10 cellular contexts compared by ENCODE assay signal in genomic region chr5:168047669-168048111, GRCh38.
DNase-seq lines count a peak whose midpoint lies in the region; ATAC-seq and TF ChIP-seq lines count a peak whose summit lies in the region.
"Had no signal": no experiment of that assay in that cellular context is flagged by ENCODE, and none has a peak within 500 bp of the region (broad histone marks: within the 10 kb centered on the region; RNA-seq: fewer than 3 reads in every experiment).

No MANE protein-coding gene starts in this region.

- H3K27ac Mint-ChIP-seq in endodermal cell, result no peak overlapping the region
- H3K27ac Mint-ChIP-seq in activated CD4-positive, alpha-beta memory T cell treated with anti-CD3 and anti-CD28 coated beads, Interleukin-2, amount 10 ng/mL, durations not matched to agents 7 days and 5 days, result no peak overlapping the region

- DNase-seq in endodermal cell (peak; percentile 92), prostate gland (ENCODE audit: low spot score) (peak; percentile 70), NCI-H1105 (lab: John Stamatoyannopoulos, UW) (no peak), RKO (ENCODE audit: low spot score) (no peak)
- no peak for DNase-seq in activated CD4-positive, alpha-beta memory T cell treated with anti-CD3 and anti-CD28 coated beads, Interleukin-2, amount 10 ng/mL, durations not matched to agents 7 days and 5 days
- no peak for DNase-seq in stimulated activated naive CD4-positive, alpha-beta T cell (lab: John Stamatoyannopoulos, UW)
- DNase-seq: NCI-H1436 had no signal

- CTCF ChIA-PET in activated CD4-positive, alpha-beta memory T cell treated with anti-CD3 and anti-CD28 coated beads, Interleukin-2, amount 10 ng/mL, durations not matched to agents 7 days and 5 days (lab: Charles Lee), result interaction anchor here (1.5 kb wide), 1 partner anchor 325 kb away, joined by 6 read pairs; no protein-coding TSS in a partner anchor

- TF ChIP-seq POLR2A in prostate gland (IDR thresholded peaks at IDR 0.05), result no peak

- peaks cover 33% of the 10 kb centered on the region for H3K4me1 Mint-ChIP-seq in endodermal cell
- no peaks in the 10 kb centered on the region for H3K4me1 Mint-ChIP-seq in activated CD4-positive, alpha-beta memory T cell treated with anti-CD3 and anti-CD28 coated beads, Interleukin-2, amount 10 ng/mL, durations not matched to agents 7 days and 5 days

- no peaks in the 10 kb centered on the region for H3K27me3 ChIP-seq in KMS-11 (ENCODE audit: insufficient read depth, low read depth)
- H3K27me3 ChIP-seq in endodermal cell (ENCODE audit: control insufficient read depth, insufficient read depth, low read length, poor library complexity, severe bottlenecking), result peaks cover 47% of the 10 kb centered on the region
- H3K27me3 ChIP-seq in prostate gland (replicated peaks; ENCODE audit: insufficient read depth), result no peaks in the 10 kb centered on the region

- H2AFZ ChIP-seq in KMS-11 (ENCODE audit: low read depth), result no peak overlapping the region; the same call in 1 of the 2 replicates

- H3K36me3 ChIP-seq in KMS-11 (ENCODE audit: insufficient read depth), result no peaks in the 10 kb centered on the region
- H3K36me3 ChIP-seq in endodermal cell (ENCODE audit: control insufficient read depth, insufficient read depth, low read length), result no peaks in the 10 kb centered on the region
- no peaks in the 10 kb centered on the region for H3K36me3 ChIP-seq in prostate gland

- peak overlapping the region; percentile 6; the same call in 1 of the 2 replicates for H3K4me2 ChIP-seq in KMS-11

- peak; percentile 22 for ATAC-seq in GM21360 (IDR thresholded peaks at IDR 0.05; ENCODE audit: unreplicated experiment)

- TF ChIP-seq CTCF in KMS-11 (conservative IDR thresholded peaks at IDR 0.05; ENCODE audit: low read depth, low read length) (no peak), endodermal cell (conservative IDR thresholded peaks at IDR 0.05) (peak; percentile 9), prostate gland (IDR thresholded peaks at IDR 0.05) (no peak)

- H3K27ac ChIP-seq in KMS-11, result no peak overlapping the region
- no peak overlapping the region for H3K27ac ChIP-seq in endodermal cell (ENCODE audit: low read depth, low read length)
- no peak overlapping the region for H3K27ac ChIP-seq in prostate gland
- H3K27ac ChIP-seq: SK-N-MC had no signal

- no peak overlapping the region for H3K9ac ChIP-seq in KMS-11
- H3K9ac ChIP-seq in endodermal cell (ENCODE audit: extremely low read depth, low read length, poor library complexity, severe bottlenecking), result no peak overlapping the region

- H3K4me1 ChIP-seq in KMS-11 (ENCODE audit: low read depth, poor library complexity, severe bottlenecking) (peaks cover 5% of the 10 kb centered on the region), endodermal cell (ENCODE audit: control insufficient read depth, insufficient read depth, low read length) (peaks cover 16% of the 10 kb centered on the region), prostate gland (replicated peaks) (no peaks in the 10 kb centered on the region)

- H3K9me3 ChIP-seq in endodermal cell (ENCODE audit: control insufficient read depth, low read length) (peaks cover 5% of the 10 kb centered on the region), prostate gland (no peaks in the 10 kb centered on the region)

- 0 to 4% methylated on average over 1 of the region's 1 CpG for WGBS in endodermal cell (ENCODE audit: insufficient coverage in 1 of 2, insufficient read length in 1 of 2), 2 experiments
- WGBS in prostate gland, result 7% methylated on average over 1 of the region's 1 CpG

- H3K79me2 ChIP-seq in KMS-11 (ENCODE audit: insufficient read depth, low read depth), result no peaks in the 10 kb centered on the region

- H3K27me3 Mint-ChIP-seq in endodermal cell (ENCODE audit: insufficient read depth), result peaks cover 79% of the 10 kb centered on the region
- no peaks in the 10 kb centered on the region for H3K27me3 Mint-ChIP-seq in activated CD4-positive, alpha-beta memory T cell treated with anti-CD3 and anti-CD28 coated beads, Interleukin-2, amount 10 ng/mL, durations not matched to agents 7 days and 5 days

- no peak overlapping the region for H3K4me3 Mint-ChIP-seq in endodermal cell
- H3K4me3 Mint-ChIP-seq in activated CD4-positive, alpha-beta memory T cell treated with anti-CD3 and anti-CD28 coated beads, Interleukin-2, amount 10 ng/mL, durations not matched to agents 7 days and 5 days, result no peak overlapping the region

- H4K20me1 ChIP-seq in KMS-11 (ENCODE audit: insufficient read depth), result no peaks in the 10 kb centered on the region

- no peaks in the 10 kb centered on the region for H3K36me3 Mint-ChIP-seq in endodermal cell (ENCODE audit: low read depth)
- no peaks in the 10 kb centered on the region for H3K36me3 Mint-ChIP-seq in activated CD4-positive, alpha-beta memory T cell treated with anti-CD3 and anti-CD28 coated beads, Interleukin-2, amount 10 ng/mL, durations not matched to agents 7 days and 5 days (ENCODE audit: low read depth)

- no peaks in the 10 kb centered on the region for H3K9me3 Mint-ChIP-seq in endodermal cell
- H3K9me3 Mint-ChIP-seq in activated CD4-positive, alpha-beta memory T cell treated with anti-CD3 and anti-CD28 coated beads, Interleukin-2, amount 10 ng/mL, durations not matched to agents 7 days and 5 days, result no peaks in the 10 kb centered on the region

- POLR2A ChIA-PET in activated CD4-positive, alpha-beta memory T cell treated with anti-CD3 and anti-CD28 coated beads, Interleukin-2, amount 10 ng/mL, durations not matched to agents 7 days and 5 days (lab: Charles Lee), result no interaction called here

- H3K4me3 ChIP-seq in KMS-11 (IDR thresholded peaks at IDR 0.05; ENCODE audit: insufficient read depth, low read depth, low read length), result no peak overlapping the region
- H3K4me3 ChIP-seq in endodermal cell (ENCODE audit: low read length), result no peak overlapping the region
- H3K4me3 ChIP-seq in prostate gland, result no peak overlapping the region
- H3K4me3 ChIP-seq: SK-N-MC had no signal

- intact Hi-C loops in prostate gland (cut with DNase I), result loop anchor here (10.0 kb wide), 1 partner anchor 473 kb away; no protein-coding TSS in a partner anchor

Comparison
In these comparisons a context has a peak if more than half of its experiments do, and no peak if none do; other contexts are left out.
1. DNase-seq: peak in endodermal cell (single experiment) and prostate gland (single experiment); none in NCI-H1105 (single experiment), activated CD4-positive, alpha-beta memory T cell treated with anti-CD3 and anti-CD28 coated beads, Interleukin-2, amount 10 ng/mL, durations not matched to agents 7 days and 5 days (single experiment), stimulated activated naive CD4-positive, alpha-beta T cell (0 of 6) and RKO (single experiment).